Comparison of ENCODE assay signal across 16 cellular contexts in the genomic region with DNA sequence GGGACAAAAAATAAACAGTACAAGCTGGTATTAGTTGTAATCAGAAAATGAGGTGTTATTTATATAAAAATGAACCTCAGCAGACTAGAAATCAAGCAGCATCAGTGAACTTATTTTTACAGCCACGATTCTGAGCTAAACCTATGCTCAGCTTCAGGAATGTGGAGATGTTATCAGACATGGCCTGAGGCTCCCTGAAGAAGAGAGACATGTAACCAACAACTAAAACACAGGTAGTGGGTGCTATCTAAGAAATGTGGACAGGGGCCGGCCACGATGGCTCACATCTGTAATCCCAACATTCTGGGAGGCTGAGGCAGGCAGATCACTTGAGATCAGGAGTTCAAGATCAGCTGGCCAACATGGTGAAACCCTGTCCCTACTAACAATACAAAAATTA.
A peak's percentile ranks its signal among the peaks of the same experiment; 100 is the strongest.
DNase-seq lines count a peak whose midpoint lies in the region; ATAC-seq lines count a peak whose summit lies in the region.
"Had no signal": no experiment of that assay in that cellular context is flagged by ENCODE, and none has a peak within 500 bp of the region (broad histone marks: within the 10 kb centered on the region; RNA-seq: fewer than 3 reads in every experiment).

No MANE protein-coding gene starts in this region.

- DNase-seq in SIG-M5 treated with dmso at 0.1 percent for 504 hours (lab: John Stamatoyannopoulos, UW; ENCODE audit: unreplicated experiment) (peak; percentile 2), SIG-M5 (lab: John Stamatoyannopoulos, UW) (no peak), sciatic nerve (ENCODE audit: low spot score) (no peak), activated gamma-delta T cell treated with Interleukin-2 at 50 U/mL for 16 hours (no peak)
- no peak for DNase-seq in activated naive CD8-positive, alpha-beta T cell treated with anti-CD3 and anti-CD28 coated beads, Interleukin-2, amount 50 U/mL, for 24 hours
- DNase-seq in activated naive CD8-positive, alpha-beta T cell treated with anti-CD3 and anti-CD28 coated beads for 36 hours = no peak
- no peak for DNase-seq in stimulated activated naive CD8-positive, alpha-beta T cell treated with anti-CD3 and anti-CD28 coated beads, Interleukin-15, amount 100 ng/mL, for 72 hours
- DNase-seq: C1 segment of cervical spinal cord, DMS153, HCEC 1CT, Kasumi-1, NCI-H1417, NCI-H1930, NCI-H2171 treated with DMSO at 0.1 percent for 48 hours, NCI-H510A treated with DMSO at 0.1 percent for 48 hours had no signal

- ATAC-seq in activated naive CD8-positive, alpha-beta T cell treated with anti-CD3 and anti-CD28 coated beads, Interleukin-2, amount 50 U/mL, for 24 hours = no peak
- no peak for ATAC-seq in stimulated activated naive CD8-positive, alpha-beta T cell treated with anti-CD3 and anti-CD28 coated beads, Interleukin-15, amount 100 ng/mL, for 72 hours
- no peak for ATAC-seq in sciatic nerve

- no peaks in the 10 kb centered on the region for H3K27me3 Mint-ChIP-seq in activated naive CD8-positive, alpha-beta T cell
- H3K27me3 Mint-ChIP-seq in activated naive CD8-positive, alpha-beta T cell treated with anti-CD3 and anti-CD28 coated beads, Interleukin-2, amount 50 U/mL, for 24 hours = no peaks in the 10 kb centered on the region
- no peaks in the 10 kb centered on the region for H3K27me3 Mint-ChIP-seq in activated naive CD8-positive, alpha-beta T cell treated with anti-CD3 and anti-CD28 coated beads for 36 hours
- no peaks in the 10 kb centered on the region for H3K27me3 Mint-ChIP-seq in stimulated activated naive CD8-positive, alpha-beta T cell treated with anti-CD3 and anti-CD28 coated beads, Interleukin-15, amount 100 ng/mL, for 72 hours

- no peak overlapping the region for H3K27ac Mint-ChIP-seq in activated naive CD8-positive, alpha-beta T cell
- no peak overlapping the region for H3K27ac Mint-ChIP-seq in activated naive CD8-positive, alpha-beta T cell treated with anti-CD3 and anti-CD28 coated beads, Interleukin-2, amount 50 U/mL, for 24 hours
- peak overlapping the region; percentile 14 for H3K27ac Mint-ChIP-seq in activated naive CD8-positive, alpha-beta T cell treated with anti-CD3 and anti-CD28 coated beads for 36 hours
- peak overlapping the region; percentile 69 to 90 for H3K27ac Mint-ChIP-seq in stimulated activated naive CD8-positive, alpha-beta T cell treated with anti-CD3 and anti-CD28 coated beads, Interleukin-15, amount 100 ng/mL, for 72 hours

- H3K4me1 Mint-ChIP-seq in activated naive CD8-positive, alpha-beta T cell (ENCODE audit: low read depth) = peaks cover 35% of the 10 kb centered on the region
- H3K4me1 Mint-ChIP-seq in activated naive CD8-positive, alpha-beta T cell treated with anti-CD3 and anti-CD28 coated beads, Interleukin-2, amount 50 U/mL, for 24 hours = peaks cover 28% of the 10 kb centered on the region
- peaks cover 25% of the 10 kb centered on the region for H3K4me1 Mint-ChIP-seq in activated naive CD8-positive, alpha-beta T cell treated with anti-CD3 and anti-CD28 coated beads for 36 hours
- peaks cover 33% of the 10 kb centered on the region for H3K4me1 Mint-ChIP-seq in stimulated activated naive CD8-positive, alpha-beta T cell treated with anti-CD3 and anti-CD28 coated beads, Interleukin-15, amount 100 ng/mL, for 72 hours

- H3K9me3 Mint-ChIP-seq in activated naive CD8-positive, alpha-beta T cell (ENCODE audit: low read depth) = no peaks in the 10 kb centered on the region
- H3K9me3 Mint-ChIP-seq in activated naive CD8-positive, alpha-beta T cell treated with anti-CD3 and anti-CD28 coated beads, Interleukin-2, amount 50 U/mL, for 24 hours = no peaks in the 10 kb centered on the region
- no peaks in the 10 kb centered on the region for H3K9me3 Mint-ChIP-seq in activated naive CD8-positive, alpha-beta T cell treated with anti-CD3 and anti-CD28 coated beads for 36 hours
- H3K9me3 Mint-ChIP-seq in stimulated activated naive CD8-positive, alpha-beta T cell treated with anti-CD3 and anti-CD28 coated beads, Interleukin-15, amount 100 ng/mL, for 72 hours = no peaks in the 10 kb centered on the region

- H3K4me3 Mint-ChIP-seq in activated naive CD8-positive, alpha-beta T cell = peak overlapping the region; percentile 17
- no peak overlapping the region for H3K4me3 Mint-ChIP-seq in activated naive CD8-positive, alpha-beta T cell treated with anti-CD3 and anti-CD28 coated beads, Interleukin-2, amount 50 U/mL, for 24 hours
- H3K4me3 Mint-ChIP-seq in activated naive CD8-positive, alpha-beta T cell treated with anti-CD3 and anti-CD28 coated beads for 36 hours = no peak overlapping the region
- peak overlapping the region in 1 of 2 donors; percentile 14 for H3K4me3 Mint-ChIP-seq in stimulated activated naive CD8-positive, alpha-beta T cell treated with anti-CD3 and anti-CD28 coated beads, Interleukin-15, amount 100 ng/mL, for 72 hours

- H3K36me3 Mint-ChIP-seq in activated naive CD8-positive, alpha-beta T cell = peaks cover 3% of the 10 kb centered on the region
- no peaks in the 10 kb centered on the region for H3K36me3 Mint-ChIP-seq in activated naive CD8-positive, alpha-beta T cell treated with anti-CD3 and anti-CD28 coated beads, Interleukin-2, amount 50 U/mL, for 24 hours (ENCODE audit: low read depth)
- no peaks in the 10 kb centered on the region for H3K36me3 Mint-ChIP-seq in activated naive CD8-positive, alpha-beta T cell treated with anti-CD3 and anti-CD28 coated beads for 36 hours

- intact Hi-C loops in sciatic nerve (cut with DNase I) = no loop called here

Comparison
In these comparisons a context has a peak if more than half of its experiments do, and no peak if none do; other contexts are left out.
1. H3K27ac Mint-ChIP-seq: peak in activated naive CD8-positive, alpha-beta T cell treated with anti-CD3 and anti-CD28 coated beads for 36 hours (single experiment) and stimulated activated naive CD8-positive, alpha-beta T cell treated with anti-CD3 and anti-CD28 coated beads, Interleukin-15, amount 100 ng/mL, for 72 hours (2 of 2); none in activated naive CD8-positive, alpha-beta T cell (single experiment) and activated naive CD8-positive, alpha-beta T cell treated with anti-CD3 and anti-CD28 coated beads, Interleukin-2, amount 50 U/mL, for 24 hours (single experiment).